ENCODE assay signal across 9 cellular contexts in the genomic region with DNA sequence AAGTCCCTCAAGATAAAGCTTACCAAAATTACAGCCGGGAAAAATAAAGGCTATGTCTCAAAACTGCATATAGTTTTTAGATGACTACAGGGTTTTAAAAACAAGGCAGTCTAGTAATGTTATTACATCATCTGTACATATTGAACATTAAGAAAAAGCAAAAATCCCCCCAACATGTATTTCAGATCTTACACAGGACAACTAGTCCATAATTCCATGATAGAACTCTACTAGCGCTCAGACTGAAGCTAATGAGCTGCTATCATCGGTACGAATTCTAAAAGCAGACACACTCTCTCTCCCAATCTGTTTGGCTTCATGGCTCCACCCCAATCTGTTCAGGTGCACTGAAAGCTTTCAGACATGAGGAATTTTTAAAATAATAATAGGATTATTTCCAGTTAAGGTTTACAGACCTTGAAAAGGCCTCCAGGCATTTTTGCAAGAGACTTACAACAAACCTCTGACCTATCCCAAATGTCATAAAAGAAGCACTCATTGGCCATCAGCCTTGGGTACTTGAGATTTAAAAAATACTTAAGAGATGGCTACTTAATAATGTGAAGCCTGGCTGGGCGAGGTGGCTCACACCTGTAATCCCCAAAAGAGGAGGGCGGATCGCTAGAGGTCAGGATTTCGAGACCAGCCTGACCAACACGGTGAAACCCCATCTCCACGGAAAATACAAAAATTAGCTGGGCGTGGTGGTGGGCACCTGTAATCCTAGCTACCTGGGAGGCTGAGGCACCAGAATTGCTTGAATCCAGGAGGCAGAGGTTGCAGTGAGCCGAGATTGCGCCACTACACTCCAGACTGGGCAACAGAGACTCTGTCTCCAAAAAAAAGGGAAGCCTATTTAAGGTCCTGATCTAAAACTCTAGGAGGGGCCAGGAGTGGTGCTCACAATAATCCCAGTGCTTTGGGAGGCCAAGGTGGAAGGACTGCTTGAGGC. TPM values are rescaled to one million over a fixed set of nuclear protein-coding genes. Genes with fewer than 3 reads are reported as not detected.
DNase-seq lines count a peak whose midpoint lies in the region; ATAC-seq and TF ChIP-seq lines count a peak whose summit lies in the region.
"Had no signal": no experiment of that assay in that cellular context is flagged by ENCODE, and none has a peak within 500 bp of the region (broad histone marks: within the 10 kb centered on the region; RNA-seq: fewer than 3 reads in every experiment).

No MANE protein-coding gene starts in this region.

- no peak overlapping the region for H3K27ac Mint-ChIP-seq in activated naive CD4-positive, alpha-beta T cell treated with anti-CD3 and anti-CD28 coated beads for 36 hours

- no peak for TF ChIP-seq CTCF in tibial artery (IDR thresholded peaks at IDR 0.05)

- H3K9ac ChIP-seq in adipocyte (ENCODE audit: low read length): no peak overlapping the region

- H3K9me3 ChIP-seq in adipocyte (ENCODE audit: control insufficient read depth, low read length) (no peaks in the 10 kb centered on the region), tibial artery (no peaks in the 10 kb centered on the region)

- H3K27ac ChIP-seq in layer of hippocampus (ENCODE audit: low read depth, low read length) (peak overlapping the region; percentile 96), tibial artery (peak overlapping the region in 1 of 2 donors; percentile 99)

- peak overlapping the region; percentile 21 for H3K4me3 Mint-ChIP-seq in activated naive CD4-positive, alpha-beta T cell treated with anti-CD3 and anti-CD28 coated beads for 36 hours

- ATAC-seq in HG03432 (IDR thresholded peaks at IDR 0.05; ENCODE audit: unreplicated experiment): no peak
- ATAC-seq: T-helper 17 cell had no signal

- H3K4me3 ChIP-seq in adipocyte (ENCODE audit: low read length) (peak overlapping the region; percentile 91), tibial artery (peak overlapping the region; percentile 80 to 98)

- H3K27me3 ChIP-seq in adipocyte (replicated peaks; ENCODE audit: control insufficient read depth, insufficient read depth, low read length) (no peaks in the 10 kb centered on the region), layer of hippocampus (ENCODE audit: control insufficient read depth, insufficient read depth, low read length) (no peaks in the 10 kb centered on the region), tibial artery (no peaks in the 10 kb centered on the region)

- H3K36me3 ChIP-seq in adipocyte (ENCODE audit: control insufficient read depth, insufficient read depth, low read length, severe bottlenecking) (no peaks in the 10 kb centered on the region), tibial artery (no peaks in the 10 kb centered on the region)

- H3K36me3 Mint-ChIP-seq in activated naive CD4-positive, alpha-beta T cell treated with anti-CD3 and anti-CD28 coated beads for 36 hours (ENCODE audit: low read depth): peaks cover 3% of the 10 kb centered on the region

- peaks cover 57% of the 10 kb centered on the region for H3K4me1 ChIP-seq in adipocyte (ENCODE audit: control insufficient read depth, insufficient read depth, low read length)
- peaks cover 0 to 61% (median 33%) of the 10 kb centered on the region in 4 donors for H3K4me1 ChIP-seq in tibial artery

- peaks cover 47% of the 10 kb centered on the region for H3K4me1 Mint-ChIP-seq in activated naive CD4-positive, alpha-beta T cell treated with anti-CD3 and anti-CD28 coated beads for 36 hours (ENCODE audit: low read depth)

- no peak for DNase-seq in activated naive CD4-positive, alpha-beta T cell treated with anti-CD3 and anti-CD28 coated beads for 36 hours
- DNase-seq in activated naive CD4-positive, alpha-beta T cell treated with anti-CD3 and anti-CD28 coated beads, Interleukin-2, amount 50 U/mL, for 16 hours: no peak
- no peak for DNase-seq in adipocyte (ENCODE audit: low read depth)
- DNase-seq in tibial artery: no peak
- DNase-seq in amygdala (lab: John Stamatoyannopoulos, UW): no peak
- no peak for DNase-seq in dedifferentiated amniotic fluid mesenchymal stem cell (ENCODE audit: extremely low spot score)
- DNase-seq: T-helper 17 cell had no signal

- CTCF ChIA-PET in activated naive CD4-positive, alpha-beta T cell treated with anti-CD3 and anti-CD28 coated beads for 36 hours (lab: Charles Lee): interaction anchor here (0.9 to 3.6 kb wide), 3 partner anchors 19 to 68 kb away, joined by 3 to 22 read pairs (median 3); no protein-coding TSS in a partner anchor

- no peaks in the 10 kb centered on the region for H3K9me3 Mint-ChIP-seq in activated naive CD4-positive, alpha-beta T cell treated with anti-CD3 and anti-CD28 coated beads for 36 hours

- intact Hi-C loops in activated naive CD4-positive, alpha-beta T cell treated with anti-CD3 and anti-CD28 coated beads for 36 hours (cut with micrococcal nuclease): loop anchor here (10.0 kb wide), 1 partner anchor 789 kb away; no protein-coding TSS in a partner anchor
- intact Hi-C loops in tibial artery (cut with DNase I; ENCODE audit: low total_unique reads): no loop called here

- no peaks in the 10 kb centered on the region for H3K27me3 Mint-ChIP-seq in activated naive CD4-positive, alpha-beta T cell treated with anti-CD3 and anti-CD28 coated beads for 36 hours (ENCODE audit: low read depth)
- H3K27me3 Mint-ChIP-seq: T-helper 17 cell had no signal

RNA-seq across cellular contexts. Expression of a gene that starts 2.0 kb away (rescaled TPM):
- 10 to 100 TPM; 25.9 to 27.9 TPM for total RNA-seq in activated naive CD4-positive, alpha-beta T cell treated with anti-CD3 and anti-CD28 coated beads for 36 hours
